8 cellular contexts compared by ENCODE assay signal in genomic region chr11:57425565-57426438, GRCh38. TPM values are rescaled to one million over a fixed set of nuclear protein-coding genes. Genes with fewer than 3 reads are reported as not detected.
DNase-seq lines count a peak whose midpoint lies in the region; ATAC-seq and TF ChIP-seq lines count a peak whose summit lies in the region.

No MANE protein-coding gene starts in this region.

- H3K9me3 Mint-ChIP-seq in GM23338, result no peaks in the 10 kb centered on the region
- H3K9me3 Mint-ChIP-seq in progenitor cell of endocrine pancreas (ENCODE audit: low read depth), result no peaks in the 10 kb centered on the region

- no peak for ATAC-seq in GM23338
- no peak for ATAC-seq in foreskin keratinocyte
- no peak for ATAC-seq in GM18909 (IDR thresholded peaks at IDR 0.05; ENCODE audit: poor library complexity, unreplicated experiment)

- TF ChIP-seq CTCF in GM23338 (conservative IDR thresholded peaks at IDR 0.05; ENCODE audit: low read depth in 2 of 2) (no peak), foreskin keratinocyte (conservative IDR thresholded peaks at IDR 0.05) (no peak), progenitor cell of endocrine pancreas (IDR thresholded peaks at IDR 0.05; ENCODE audit: unreplicated experiment) (no peak), GM10248 (IDR thresholded peaks at IDR 0.05; ENCODE audit: control extremely low read depth, extremely low read depth, low read depth, missing control alignments) (no peak)

- no peaks in the 10 kb centered on the region for H3K9me2 ChIP-seq in GM23338 (ENCODE audit: insufficient read depth)

- H3K4me1 ChIP-seq in GM23338 (ENCODE audit: insufficient read depth), result peaks cover 15% of the 10 kb centered on the region
- peaks cover 20% of the 10 kb centered on the region for H3K4me1 ChIP-seq in foreskin keratinocyte

- H3K27ac Mint-ChIP-seq in GM23338 (no peak overlapping the region), progenitor cell of endocrine pancreas (no peak overlapping the region)

- POLR2A ChIA-PET in GM10248 (lab: Yijun Ruan, JAX), result interaction anchor here (1.2 to 3.0 kb wide), 2 partner anchors 15 to 19 kb away, joined by 3 to 11 read pairs; no protein-coding TSS in a partner anchor

- CTCF ChIA-PET in GM10248 (lab: Yijun Ruan, JAX), result interaction anchor here (0.9 to 18.0 kb wide), 8 partner anchors 19 to 101 kb away, joined by 3 to 160 read pairs (median 4); partner anchors contain the start of gene RTN4RL2

- H3K27me3 ChIP-seq in GM23338 (ENCODE audit: insufficient read depth) (peaks cover 13% of the 10 kb centered on the region; the same call in 1 of the 2 replicates), foreskin keratinocyte (no peaks in the 10 kb centered on the region)

- no peak overlapping the region for H2AFZ ChIP-seq in GM23338

- DNase-seq in GM23338 (ENCODE audit: low spot score) (no peak), foreskin keratinocyte (peak in 1 of 2 donors; percentile 64), progenitor cell of endocrine pancreas (ENCODE audit: low spot score, unreplicated experiment) (no peak), NCI-H524 (lab: John Stamatoyannopoulos, UW) (no peak), NCI-H2196 treated with DMSO at 0.1 percent for 48 hours (lab: John Stamatoyannopoulos, UW; ENCODE audit: unreplicated experiment) (no peak), GM10248 (ENCODE audit: extremely low spot score) (no peak)
- peak; percentile 67 for DNase-seq in activated CD8-positive, alpha-beta memory T cell treated with anti-CD3 and anti-CD28 coated beads, Interleukin-2, amount 50 U/mL, for 48 hours

- H3K4me3 ChIP-seq in GM23338, result peak overlapping the region; percentile 61

- H3K4me3 Mint-ChIP-seq in GM23338 (peak overlapping the region; percentile 82), progenitor cell of endocrine pancreas (ENCODE audit: low read depth) (peak overlapping the region; percentile 73)

- H3F3A ChIP-seq in GM23338 (replicated peaks; ENCODE audit: low read depth), result no peaks in the 10 kb centered on the region; the same call in 1 of the 2 replicates

- peaks cover 21% of the 10 kb centered on the region for H3K27me3 Mint-ChIP-seq in GM23338 (ENCODE audit: insufficient read depth, low read depth, poor library complexity)
- H3K27me3 Mint-ChIP-seq in progenitor cell of endocrine pancreas, result peaks cover 29% of the 10 kb centered on the region

- H3K36me3 Mint-ChIP-seq in GM23338 (ENCODE audit: low read depth) (peaks cover 25% of the 10 kb centered on the region), progenitor cell of endocrine pancreas (ENCODE audit: insufficient read depth) (peaks cover 3% of the 10 kb centered on the region)

- no peaks in the 10 kb centered on the region; the same call in 1 of the 2 replicates for H4K20me1 ChIP-seq in GM23338 (replicated peaks; ENCODE audit: insufficient read depth)

- H3K4me2 ChIP-seq in GM23338, result peak overlapping the region; percentile 81

- no peak overlapping the region for H3K27ac ChIP-seq in GM23338 (ENCODE audit: low read depth)
- H3K27ac ChIP-seq in foreskin keratinocyte, result peak overlapping the region; percentile 96

- H3K79me2 ChIP-seq in GM23338 (replicated peaks; ENCODE audit: insufficient read depth), result 0 out of 2 replicates have a peak, but pooled peaks cover 5% of the 10 kb centered on the region

- H3K36me3 ChIP-seq in GM23338 (ENCODE audit: insufficient read depth), result no peaks in the 10 kb centered on the region; the same call in 1 of the 2 replicates

- H3K4me1 Mint-ChIP-seq in GM23338 (peaks cover 21% of the 10 kb centered on the region), progenitor cell of endocrine pancreas (ENCODE audit: low read depth) (peaks cover 8% of the 10 kb centered on the region)

TF ChIP-seq in GM23338, 12 proteins besides CTCF, POLR2A, EP300 and RAD21 (continues in another document):
- TF ChIP-seq EZH2phosphoT487 (IDR thresholded peaks at IDR 0.05; ENCODE audit: unreplicated experiment), result no peak
- no peak for TF ChIP-seq ETS1 (IDR thresholded peaks at IDR 0.05)
- TF ChIP-seq, protein P1, sequence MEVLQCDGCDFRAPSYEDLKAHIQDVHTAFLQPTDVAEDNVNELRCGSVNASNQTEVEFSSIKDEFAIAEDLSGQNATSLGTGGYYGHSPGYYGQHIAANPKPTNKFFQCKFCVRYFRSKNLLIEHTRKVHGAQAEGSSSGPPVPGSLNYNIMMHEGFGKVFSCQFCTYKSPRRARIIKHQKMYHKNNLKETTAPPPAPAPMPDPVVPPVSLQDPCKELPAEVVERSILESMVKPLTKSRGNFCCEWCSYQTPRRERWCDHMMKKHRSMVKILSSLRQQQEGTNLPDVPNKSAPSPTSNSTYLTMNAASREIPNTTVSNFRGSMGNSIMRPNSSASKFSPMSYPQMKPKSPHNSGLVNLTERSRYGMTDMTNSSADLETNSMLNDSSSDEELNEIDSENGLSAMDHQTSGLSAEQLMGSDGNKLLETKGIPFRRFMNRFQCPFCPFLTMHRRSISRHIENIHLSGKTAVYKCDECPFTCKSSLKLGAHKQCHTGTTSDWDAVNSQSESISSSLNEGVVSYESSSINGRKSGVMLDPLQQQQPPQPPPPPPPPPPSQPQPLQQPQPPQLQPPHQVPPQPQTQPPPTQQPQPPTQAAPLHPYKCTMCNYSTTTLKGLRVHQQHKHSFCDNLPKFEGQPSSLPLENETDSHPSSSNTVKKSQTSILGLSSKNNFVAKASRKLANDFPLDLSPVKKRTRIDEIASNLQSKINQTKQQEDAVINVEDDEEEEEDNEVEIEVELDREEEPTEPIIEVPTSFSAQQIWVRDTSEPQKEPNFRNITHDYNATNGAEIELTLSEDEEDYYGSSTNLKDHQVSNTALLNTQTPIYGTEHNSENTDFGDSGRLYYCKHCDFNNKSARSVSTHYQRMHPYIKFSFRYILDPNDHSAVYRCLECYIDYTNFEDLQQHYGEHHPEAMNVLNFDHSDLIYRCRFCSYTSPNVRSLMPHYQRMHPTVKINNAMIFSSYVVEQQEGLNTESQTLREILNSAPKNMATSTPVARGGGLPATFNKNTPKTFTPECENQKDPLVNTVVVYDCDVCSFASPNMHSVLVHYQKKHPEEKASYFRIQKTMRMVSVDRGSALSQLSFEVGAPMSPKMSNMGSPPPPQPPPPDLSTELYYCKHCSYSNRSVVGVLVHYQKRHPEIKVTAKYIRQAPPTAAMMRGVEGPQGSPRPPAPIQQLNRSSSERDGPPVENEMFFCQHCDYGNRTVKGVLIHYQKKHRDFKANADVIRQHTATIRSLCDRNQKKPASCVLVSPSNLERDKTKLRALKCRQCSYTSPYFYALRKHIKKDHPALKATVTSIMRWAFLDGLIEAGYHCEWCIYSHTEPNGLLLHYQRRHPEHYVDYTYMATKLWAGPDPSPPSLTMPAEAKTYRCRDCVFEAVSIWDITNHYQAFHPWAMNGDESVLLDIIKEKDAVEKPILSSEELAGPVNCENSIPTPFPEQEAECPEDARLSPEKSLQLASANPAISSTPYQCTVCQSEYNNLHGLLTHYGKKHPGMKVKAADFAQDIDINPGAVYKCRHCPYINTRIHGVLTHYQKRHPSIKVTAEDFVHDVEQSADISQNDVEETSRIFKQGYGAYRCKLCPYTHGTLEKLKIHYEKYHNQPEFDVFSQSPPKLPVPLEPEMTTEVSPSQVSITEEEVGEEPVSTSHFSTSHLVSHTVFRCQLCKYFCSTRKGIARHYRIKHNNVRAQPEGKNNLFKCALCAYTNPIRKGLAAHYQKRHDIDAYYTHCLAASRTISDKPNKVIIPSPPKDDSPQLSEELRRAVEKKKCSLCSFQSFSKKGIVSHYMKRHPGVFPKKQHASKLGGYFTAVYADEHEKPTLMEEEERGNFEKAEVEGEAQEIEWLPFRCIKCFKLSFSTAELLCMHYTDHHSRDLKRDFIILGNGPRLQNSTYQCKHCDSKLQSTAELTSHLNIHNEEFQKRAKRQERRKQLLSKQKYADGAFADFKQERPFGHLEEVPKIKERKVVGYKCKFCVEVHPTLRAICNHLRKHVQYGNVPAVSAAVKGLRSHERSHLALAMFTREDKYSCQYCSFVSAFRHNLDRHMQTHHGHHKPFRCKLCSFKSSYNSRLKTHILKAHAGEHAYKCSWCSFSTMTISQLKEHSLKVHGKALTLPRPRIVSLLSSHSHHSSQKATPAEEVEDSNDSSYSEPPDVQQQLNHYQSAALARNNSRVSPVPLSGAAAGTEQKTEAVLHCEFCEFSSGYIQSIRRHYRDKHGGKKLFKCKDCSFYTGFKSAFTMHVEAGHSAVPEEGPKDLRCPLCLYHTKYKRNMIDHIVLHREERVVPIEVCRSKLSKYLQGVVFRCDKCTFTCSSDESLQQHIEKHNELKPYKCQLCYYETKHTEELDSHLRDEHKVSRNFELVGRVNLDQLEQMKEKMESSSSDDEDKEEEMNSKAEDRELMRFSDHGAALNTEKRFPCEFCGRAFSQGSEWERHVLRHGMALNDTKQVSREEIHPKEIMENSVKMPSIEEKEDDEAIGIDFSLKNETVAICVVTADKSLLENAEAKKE (CRISPR knock-in tag; IDR thresholded peaks at IDR 0.05), result no peak

RNA-seq across cellular contexts. Expression of gene SLC43A3, which starts 1.1 kb away (rescaled TPM):
- 23.7 and 24.8 TPM in 2 replicates for total RNA-seq in GM23338 (2014; rRNA removed; shearing (Covaris generic))
- polyA plus RNA-seq in GM23338 (2016; fragmentation: Nextera tagmentation; extraction: Ambion mirVana), result 11.5 and 14.3 TPM in 2 replicates
- 69.9 and 95.3 TPM in 2 replicates for total RNA-seq in foreskin keratinocyte
- 41.7 and 72.0 TPM in 2 replicates for polyA plus RNA-seq in foreskin keratinocyte
- 21.5 and 24.6 TPM in 2 replicates for total RNA-seq in progenitor cell of endocrine pancreas

RNA-seq across cellular contexts. Expression of gene RTN4RL2, which starts 34.5 kb away (rescaled TPM):
- 15.9 and 16.1 TPM in 2 replicates for total RNA-seq in GM23338 (2014; rRNA removed; shearing (Covaris generic))
- 13.1 and 13.9 TPM in 2 replicates for polyA plus RNA-seq in GM23338 (2016; fragmentation: Nextera tagmentation; extraction: Ambion mirVana)
- total RNA-seq in foreskin keratinocyte, result 0.10 and 0.11 TPM in 2 replicates
- polyA plus RNA-seq in foreskin keratinocyte, result 0.34 and 0.42 TPM in 2 replicates
- total RNA-seq in progenitor cell of endocrine pancreas, result 1.9 and 2.1 TPM in 2 replicates

RNA-seq across cellular contexts. Expression of gene PRG2, which starts 35.4 kb away (rescaled TPM):
- total RNA-seq in GM23338 (2014; rRNA removed; shearing (Covaris generic)), result not detected in 2 replicates
- polyA plus RNA-seq in GM23338 (2016; fragmentation: Nextera tagmentation; extraction: Ambion mirVana) (not detected in 2 replicates), foreskin keratinocyte (not detected in 2 replicates)
- total RNA-seq in foreskin keratinocyte (0.17 TPM in 1 of 2 replicates, not detected in the other), progenitor cell of endocrine pancreas (not detected in 2 replicates)

RNA-seq across cellular contexts. Expression of gene PRG3, which starts 44.9 kb away (rescaled TPM):
- not detected in 2 replicates for total RNA-seq in GM23338 (2014; rRNA removed; shearing (Covaris generic))
- not detected in 2 replicates for polyA plus RNA-seq in GM23338 (2016; fragmentation: Nextera tagmentation; extraction: Ambion mirVana)
- not detected in 2 replicates for total RNA-seq in foreskin keratinocyte
- not detected in 2 replicates for polyA plus RNA-seq in foreskin keratinocyte
- not detected in 2 replicates for total RNA-seq in progenitor cell of endocrine pancreas
